In the genomic region with DNA sequence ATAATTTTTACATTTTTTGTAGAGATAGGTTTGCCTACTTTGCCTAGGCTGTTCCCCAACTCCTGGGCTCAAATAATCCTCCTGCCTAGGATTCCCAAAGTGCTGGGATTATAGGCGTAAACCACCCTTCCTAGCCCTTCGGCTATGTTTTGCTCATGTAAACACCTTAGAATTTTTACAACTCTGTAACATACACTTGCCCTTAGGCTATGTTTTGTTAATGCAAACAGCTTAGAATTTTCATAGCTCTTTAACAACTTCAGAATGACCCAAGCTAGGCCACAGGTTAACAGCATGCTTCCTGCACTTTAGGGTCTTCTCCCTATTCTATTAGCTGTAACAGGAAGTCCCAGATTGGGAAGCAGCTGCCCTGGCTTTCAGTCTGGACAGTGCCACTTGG, we compare ENCODE assay signal across 1 cellular context.
TF ChIP-seq lines count a peak whose summit lies in the region.

No MANE protein-coding gene starts in this region.

TF ChIP-seq in HEK293, 187 proteins besides CTCF, POLR2A, EP300 and RAD21 (continued from another document and continues in another):
- TF ChIP-seq PRDM10 (tag by site-specific recombination; IDR thresholded peaks at IDR 0.05) = no peak
- no peak for TF ChIP-seq ZNF175 (tag by site-specific recombination; IDR thresholded peaks at IDR 0.05)
- TF ChIP-seq ZNF585B (tag by site-specific recombination; IDR thresholded peaks at IDR 0.05) = no peak
- TF ChIP-seq, protein P1, sequence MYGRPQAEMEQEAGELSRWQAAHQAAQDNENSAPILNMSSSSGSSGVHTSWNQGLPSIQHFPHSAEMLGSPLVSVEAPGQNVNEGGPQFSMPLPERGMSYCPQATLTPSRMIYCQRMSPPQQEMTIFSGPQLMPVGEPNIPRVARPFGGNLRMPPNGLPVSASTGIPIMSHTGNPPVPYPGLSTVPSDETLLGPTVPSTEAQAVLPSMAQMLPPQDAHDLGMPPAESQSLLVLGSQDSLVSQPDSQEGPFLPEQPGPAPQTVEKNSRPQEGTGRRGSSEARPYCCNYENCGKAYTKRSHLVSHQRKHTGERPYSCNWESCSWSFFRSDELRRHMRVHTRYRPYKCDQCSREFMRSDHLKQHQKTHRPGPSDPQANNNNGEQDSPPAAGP (tag by site-specific recombination; IDR thresholded peaks at IDR 0.05) = no peak
- no peak for TF ChIP-seq AEBP2 (tag by site-specific recombination; IDR thresholded peaks at IDR 0.05; ENCODE audit: borderline replicate concordance)
- no peak for TF ChIP-seq ZNF514 (tag by site-specific recombination; IDR thresholded peaks at IDR 0.05)
- TF ChIP-seq ZNF211 (tag by site-specific recombination; IDR thresholded peaks at IDR 0.05; ENCODE audit: low read depth) = no peak
- no peak for TF ChIP-seq YY1 (tag by site-specific recombination; IDR thresholded peaks at IDR 0.05)
- TF ChIP-seq ZNF404 (tag by site-specific recombination; IDR thresholded peaks at IDR 0.05) = no peak
- no peak for TF ChIP-seq ZNF513 (tag by site-specific recombination; IDR thresholded peaks at IDR 0.05)
- no peak for TF ChIP-seq ZNF785 (tag by site-specific recombination; IDR thresholded peaks at IDR 0.05)
- TF ChIP-seq MZF1 (tag by site-specific recombination; IDR thresholded peaks at IDR 0.05; ENCODE audit: borderline replicate concordance) = peak; percentile 81; the same call in 1 of the 2 replicates
- TF ChIP-seq ZNF555 (tag by site-specific recombination; conservative IDR thresholded peaks at IDR 0.05) = no peak
- TF ChIP-seq ZNF341 (tag by site-specific recombination; IDR thresholded peaks at IDR 0.05; ENCODE audit: low read depth) = no peak
- TF ChIP-seq, protein P2, sequence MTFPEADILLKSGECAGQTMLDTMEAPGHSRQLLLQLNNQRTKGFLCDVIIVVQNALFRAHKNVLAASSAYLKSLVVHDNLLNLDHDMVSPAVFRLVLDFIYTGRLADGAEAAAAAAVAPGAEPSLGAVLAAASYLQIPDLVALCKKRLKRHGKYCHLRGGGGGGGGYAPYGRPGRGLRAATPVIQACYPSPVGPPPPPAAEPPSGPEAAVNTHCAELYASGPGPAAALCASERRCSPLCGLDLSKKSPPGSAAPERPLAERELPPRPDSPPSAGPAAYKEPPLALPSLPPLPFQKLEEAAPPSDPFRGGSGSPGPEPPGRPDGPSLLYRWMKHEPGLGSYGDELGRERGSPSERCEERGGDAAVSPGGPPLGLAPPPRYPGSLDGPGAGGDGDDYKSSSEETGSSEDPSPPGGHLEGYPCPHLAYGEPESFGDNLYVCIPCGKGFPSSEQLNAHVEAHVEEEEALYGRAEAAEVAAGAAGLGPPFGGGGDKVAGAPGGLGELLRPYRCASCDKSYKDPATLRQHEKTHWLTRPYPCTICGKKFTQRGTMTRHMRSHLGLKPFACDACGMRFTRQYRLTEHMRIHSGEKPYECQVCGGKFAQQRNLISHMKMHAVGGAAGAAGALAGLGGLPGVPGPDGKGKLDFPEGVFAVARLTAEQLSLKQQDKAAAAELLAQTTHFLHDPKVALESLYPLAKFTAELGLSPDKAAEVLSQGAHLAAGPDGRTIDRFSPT (tag by site-specific recombination; IDR thresholded peaks at IDR 0.05) = peak; percentile 24; the same call in 1 of the 2 replicates
- TF ChIP-seq INSM2 (tag by site-specific recombination; IDR thresholded peaks at IDR 0.05) = no peak
- TF ChIP-seq ZNF366 (tag by site-specific recombination; conservative IDR thresholded peaks at IDR 0.05) = no peak
- no peak for TF ChIP-seq ZNF501 (tag by site-specific recombination; IDR thresholded peaks at IDR 0.05)
- no peak for TF ChIP-seq ZNF239 (tag by site-specific recombination; IDR thresholded peaks at IDR 0.05)
- no peak for TF ChIP-seq ZNF148 (tag by site-specific recombination; IDR thresholded peaks at IDR 0.05; ENCODE audit: borderline replicate concordance)
- peak; percentile 58 for TF ChIP-seq ZBTB8A (tag by site-specific recombination; IDR thresholded peaks at IDR 0.05)
- TF ChIP-seq ZNF518A (tag by site-specific recombination; conservative IDR thresholded peaks at IDR 0.05; ENCODE audit: low read depth) = no peak
- TF ChIP-seq, protein P3, sequence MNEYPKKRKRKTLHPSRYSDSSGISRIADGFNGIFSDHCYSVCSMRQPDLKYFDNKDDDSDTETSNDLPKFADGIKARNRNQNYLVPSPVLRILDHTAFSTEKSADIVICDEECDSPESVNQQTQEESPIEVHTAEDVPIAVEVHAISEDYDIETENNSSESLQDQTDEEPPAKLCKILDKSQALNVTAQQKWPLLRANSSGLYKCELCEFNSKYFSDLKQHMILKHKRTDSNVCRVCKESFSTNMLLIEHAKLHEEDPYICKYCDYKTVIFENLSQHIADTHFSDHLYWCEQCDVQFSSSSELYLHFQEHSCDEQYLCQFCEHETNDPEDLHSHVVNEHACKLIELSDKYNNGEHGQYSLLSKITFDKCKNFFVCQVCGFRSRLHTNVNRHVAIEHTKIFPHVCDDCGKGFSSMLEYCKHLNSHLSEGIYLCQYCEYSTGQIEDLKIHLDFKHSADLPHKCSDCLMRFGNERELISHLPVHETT (tag by site-specific recombination; IDR thresholded peaks at IDR 0.05) = no peak
- TF ChIP-seq ZNF837 (tag by site-specific recombination; IDR thresholded peaks at IDR 0.05) = no peak
- TF ChIP-seq ZXDB (tag by site-specific recombination; IDR thresholded peaks at IDR 0.05) = 0 out of 2 replicates have a peak, but pooled peaks have one; percentile 16
- TF ChIP-seq, protein P4, sequence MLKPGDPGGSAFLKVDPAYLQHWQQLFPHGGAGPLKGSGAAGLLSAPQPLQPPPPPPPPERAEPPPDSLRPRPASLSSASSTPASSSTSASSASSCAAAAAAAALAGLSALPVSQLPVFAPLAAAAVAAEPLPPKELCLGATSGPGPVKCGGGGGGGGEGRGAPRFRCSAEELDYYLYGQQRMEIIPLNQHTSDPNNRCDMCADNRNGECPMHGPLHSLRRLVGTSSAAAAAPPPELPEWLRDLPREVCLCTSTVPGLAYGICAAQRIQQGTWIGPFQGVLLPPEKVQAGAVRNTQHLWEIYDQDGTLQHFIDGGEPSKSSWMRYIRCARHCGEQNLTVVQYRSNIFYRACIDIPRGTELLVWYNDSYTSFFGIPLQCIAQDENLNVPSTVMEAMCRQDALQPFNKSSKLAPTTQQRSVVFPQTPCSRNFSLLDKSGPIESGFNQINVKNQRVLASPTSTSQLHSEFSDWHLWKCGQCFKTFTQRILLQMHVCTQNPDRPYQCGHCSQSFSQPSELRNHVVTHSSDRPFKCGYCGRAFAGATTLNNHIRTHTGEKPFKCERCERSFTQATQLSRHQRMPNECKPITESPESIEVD (tag by site-specific recombination; IDR thresholded peaks at IDR 0.05) = peak; percentile 81
